11 cellular contexts compared by ENCODE assay signal in genomic region chr1:66729130-66729922, GRCh38. TPM values are rescaled to one million over a fixed set of nuclear protein-coding genes. Genes with fewer than 3 reads are reported as not detected.
DNase-seq lines count a peak whose midpoint lies in the region; ATAC-seq lines count a peak whose summit lies in the region.
"Had no signal": no experiment of that assay in that cellular context is flagged by ENCODE, and none has a peak within 500 bp of the region (broad histone marks: within the 10 kb centered on the region; RNA-seq: fewer than 3 reads in every experiment).

No MANE protein-coding gene starts in this region.

- DNase-seq in AML-193 (lab: John Stamatoyannopoulos, UW) (peak; percentile 18 to 33), COLO668 (lab: John Stamatoyannopoulos, UW; ENCODE audit: unreplicated experiment) (peak; percentile 68), NOMO-1 (lab: John Stamatoyannopoulos, UW; ENCODE audit: unreplicated experiment in 2 of 2) (peak; percentile 32 to 61), dermis blood vessel endothelial cell (peak; percentile 95), NCI-H524 (lab: John Stamatoyannopoulos, UW) (no peak), NCI-H82 (lab: John Stamatoyannopoulos, UW) (no peak)
- DNase-seq: DMS79 treated with DMSO at 0.1 percent for 48 hours, heart left ventricle, stomach had no signal

- ATAC-seq in HG03095 (IDR thresholded peaks at IDR 0.05; ENCODE audit: unreplicated experiment) (no peak), GM21528 (IDR thresholded peaks at IDR 0.05; ENCODE audit: low FRiP score, unreplicated experiment) (no peak)

RNA-seq across cellular contexts. Expression of gene DYNLT5, which starts 22.9 kb away (rescaled TPM):
- total RNA-seq in dermis blood vessel endothelial cell = 1.1 and 3.9 TPM in 2 replicates

Comparison
In these comparisons a context has a peak if more than half of its experiments do, and no peak if none do; other contexts are left out.
1. DNase-seq: peak in AML-193 (2 of 2), COLO668 (single experiment), NOMO-1 (2 of 2) and dermis blood vessel endothelial cell (single experiment); none in NCI-H524 (0 of 2) and NCI-H82 (single experiment).